15 cellular contexts compared by ENCODE assay signal in genomic region chr1:106678661-106679060, GRCh38.
"Had no signal": no experiment of that assay in that cellular context is flagged by ENCODE, and none has a peak within 500 bp of the region (broad histone marks: within the 10 kb centered on the region; RNA-seq: fewer than 3 reads in every experiment).

No MANE protein-coding gene starts in this region.

- DNase-seq: activated CD4-positive, alpha-beta memory T cell treated with anti-CD3 and anti-CD28 coated beads, Interleukin-2, amount 10 ng/mL, durations not matched to agents 7 days and 5 days; activated T-cell treated with anti-CD3 and anti-CD28 coated beads, Interleukin-2, amount 50 U/mL, for 24 hours; central memory CD4-positive, alpha-beta T cell; cortex of kidney; effector CD4-positive, alpha-beta T cell; left colon; lower lobe of right lung; right cardiac atrium; stomach; T-helper 1 cell; testis; upper lobe of left lung had no signal

- H3K27me3 ChIP-seq: gastroesophageal sphincter, stomach, testis, upper lobe of left lung had no signal

- ATAC-seq: gastroesophageal sphincter, left colon, lower lobe of right lung, right cardiac atrium had no signal

- H3K36me3 ChIP-seq: gastroesophageal sphincter, lower lobe of right lung, prostate gland, stomach, upper lobe of left lung had no signal

- H3K27ac ChIP-seq: gastroesophageal sphincter, lower lobe of right lung, prostate gland, stomach, testis, upper lobe of left lung, VCaP had no signal

- H3K4me3 ChIP-seq: gastroesophageal sphincter, lower lobe of right lung, prostate gland, stomach, testis, upper lobe of left lung had no signal

- H3K4me1 ChIP-seq: gastroesophageal sphincter, lower lobe of right lung, prostate gland, stomach, testis had no signal

- H3K9me3 ChIP-seq: gastroesophageal sphincter, lower lobe of right lung, prostate gland, stomach, testis, upper lobe of left lung had no signal
